Comparison of ENCODE assay signal across 34 cellular contexts in the genomic region with DNA sequence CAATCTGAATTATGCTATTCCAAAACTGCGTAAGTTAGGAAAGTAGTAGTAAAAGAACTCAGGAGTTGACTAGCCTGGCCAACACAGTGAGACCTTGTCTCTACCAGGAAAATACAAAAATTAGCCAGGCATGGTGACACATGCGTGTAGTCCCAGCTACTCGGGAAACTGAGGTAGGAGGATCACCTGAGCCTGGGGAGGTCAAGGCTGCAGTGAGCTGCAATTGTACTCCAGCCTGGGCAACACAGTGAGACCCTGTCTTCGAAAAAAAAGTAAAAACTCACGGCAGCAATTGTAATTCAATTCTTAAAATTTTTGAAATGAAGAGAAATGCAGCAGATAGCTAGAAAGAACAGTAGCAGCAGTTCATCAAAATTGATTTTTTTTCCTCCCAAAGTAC.
"Had no signal": no experiment of that assay in that cellular context is flagged by ENCODE, and none has a peak within 500 bp of the region (broad histone marks: within the 10 kb centered on the region; RNA-seq: fewer than 3 reads in every experiment).

No MANE protein-coding gene starts in this region.

- H3K4me3 Mint-ChIP-seq: activated CD4-positive, alpha-beta memory T cell treated with anti-CD3 and anti-CD28 coated beads for 36 hours; activated CD4-positive, alpha-beta T cell treated with anti-CD3 and anti-CD28 coated beads for 36 hours; activated CD4-positive, alpha-beta T cell treated with anti-CD3 and anti-CD28 coated beads, Interleukin-2, amount 10 ng/mL, durations not matched to agents 24 days and 14 days; activated CD8-positive, alpha-beta memory T cell treated with anti-CD3 and anti-CD28 coated beads, Interleukin-2, amount 10 ng/mL, durations not matched to agents 7 days and 5 days; activated CD8-positive, alpha-beta T cell treated with anti-CD3 and anti-CD28 coated beads, Interleukin-2, amount 10 ng/mL, durations not matched to agents 7 days and 5 days; activated naive CD4-positive, alpha-beta T cell treated with anti-CD3 and anti-CD28 coated beads, Interleukin-2, amount 10 ng/mL, durations not matched to agents 7 days and 5 days; activated naive CD8-positive, alpha-beta T cell treated with anti-CD3 and anti-CD28 coated beads, Interleukin-2, amount 10 ng/mL, durations not matched to agents 7 days and 5 days; activated T-cell treated with anti-CD3 and anti-CD28 coated beads, Interleukin-2, amount 50 U/mL, for 24 hours; activated T-cell treated with anti-CD3 and anti-CD28 coated beads, Interleukin-2, amount 50 U/mL, for 72 hours; T-helper 2 cell treated with Interferon-gamma antibody and Interleukin-4, amounts not matched to agents 5 μg/mL and 100 μg/mL, for 36 hours had no signal

- ATAC-seq: activated CD4-positive, alpha-beta T cell treated with anti-CD3 and anti-CD28 coated beads for 36 hours; activated CD8-positive, alpha-beta memory T cell treated with anti-CD3 and anti-CD28 coated beads, Interleukin-2, amount 10 ng/mL, durations not matched to agents 7 days and 5 days; activated CD8-positive, alpha-beta T cell treated with anti-CD3 and anti-CD28 coated beads, Interleukin-2, amount 10 ng/mL, durations not matched to agents 7 days and 5 days; activated naive CD4-positive, alpha-beta T cell treated with anti-CD3 and anti-CD28 coated beads, Interleukin-2, amount 50 U/mL, for 72 hours; activated T-cell treated with anti-CD3 and anti-CD28 coated beads, Interleukin-2, amount 50 U/mL, for 72 hours; gastroesophageal sphincter; heart right ventricle; T-helper 17 cell had no signal

- H3K27me3 Mint-ChIP-seq: activated CD4-positive, alpha-beta memory T cell treated with anti-CD3 and anti-CD28 coated beads for 36 hours; activated CD4-positive, alpha-beta T cell treated with anti-CD3 and anti-CD28 coated beads for 36 hours; activated CD4-positive, alpha-beta T cell treated with anti-CD3 and anti-CD28 coated beads, Interleukin-2, amount 10 ng/mL, durations not matched to agents 24 days and 14 days; activated CD8-positive, alpha-beta memory T cell treated with anti-CD3 and anti-CD28 coated beads, Interleukin-2, amount 10 ng/mL, durations not matched to agents 7 days and 5 days; activated naive CD4-positive, alpha-beta T cell treated with anti-CD3 and anti-CD28 coated beads, Interleukin-2, amount 10 ng/mL, durations not matched to agents 7 days and 5 days; activated naive CD8-positive, alpha-beta T cell treated with anti-CD3 and anti-CD28 coated beads, Interleukin-2, amount 10 ng/mL, durations not matched to agents 7 days and 5 days; activated T-cell treated with anti-CD3 and anti-CD28 coated beads, Interleukin-2, amount 50 U/mL, for 24 hours; brain; T-helper 17 cell had no signal

- H3K36me3 Mint-ChIP-seq: activated naive CD4-positive, alpha-beta T cell treated with anti-CD3 and anti-CD28 coated beads, Interleukin-2, amount 50 U/mL, for 72 hours had no signal

- H3K9me3 Mint-ChIP-seq: activated CD4-positive, alpha-beta memory T cell treated with anti-CD3 and anti-CD28 coated beads for 36 hours; activated CD4-positive, alpha-beta T cell treated with anti-CD3 and anti-CD28 coated beads, Interleukin-2, amount 10 ng/mL, durations not matched to agents 24 days and 14 days; activated naive CD4-positive, alpha-beta T cell treated with anti-CD3 and anti-CD28 coated beads, Interleukin-2, amount 10 ng/mL, durations not matched to agents 7 days and 5 days; activated naive CD4-positive, alpha-beta T cell treated with anti-CD3 and anti-CD28 coated beads, Interleukin-2, amount 50 U/mL, for 72 hours; activated naive CD8-positive, alpha-beta T cell treated with anti-CD3 and anti-CD28 coated beads, Interleukin-2, amount 10 ng/mL, durations not matched to agents 7 days and 5 days; activated T-cell treated with anti-CD3 and anti-CD28 coated beads, Interleukin-2, amount 50 U/mL, for 24 hours; activated T-cell treated with anti-CD3 and anti-CD28 coated beads, Interleukin-2, amount 50 U/mL, for 72 hours; brain; T-helper 2 cell treated with Interferon-gamma antibody and Interleukin-4, amounts not matched to agents 5 μg/mL and 100 μg/mL, for 36 hours had no signal

- H3K9me3 ChIP-seq: ascending aorta, breast epithelium, colonic mucosa, esophagus squamous epithelium, gastroesophageal sphincter, heart right ventricle had no signal

- H3K27me3 ChIP-seq: ascending aorta, breast epithelium, cardiac muscle cell, colonic mucosa, esophagus squamous epithelium, gastroesophageal sphincter, heart right ventricle had no signal

- H3K27ac ChIP-seq: ascending aorta, breast epithelium, cardiac muscle cell, colonic mucosa, epithelial cell of prostate, esophagus squamous epithelium, gastroesophageal sphincter, heart right ventricle, WERI-Rb-1 had no signal

- H3K27ac Mint-ChIP-seq: activated CD4-positive, alpha-beta memory T cell treated with anti-CD3 and anti-CD28 coated beads for 36 hours; activated CD4-positive, alpha-beta T cell treated with anti-CD3 and anti-CD28 coated beads for 36 hours; activated CD4-positive, alpha-beta T cell treated with anti-CD3 and anti-CD28 coated beads, Interleukin-2, amount 10 ng/mL, durations not matched to agents 24 days and 14 days; activated CD8-positive, alpha-beta memory T cell treated with anti-CD3 and anti-CD28 coated beads, Interleukin-2, amount 10 ng/mL, durations not matched to agents 7 days and 5 days; activated CD8-positive, alpha-beta T cell treated with anti-CD3 and anti-CD28 coated beads, Interleukin-2, amount 10 ng/mL, durations not matched to agents 7 days and 5 days; activated naive CD4-positive, alpha-beta T cell treated with anti-CD3 and anti-CD28 coated beads, Interleukin-2, amount 10 ng/mL, durations not matched to agents 7 days and 5 days; activated naive CD4-positive, alpha-beta T cell treated with anti-CD3 and anti-CD28 coated beads, Interleukin-2, amount 50 U/mL, for 72 hours; activated T-cell treated with anti-CD3 and anti-CD28 coated beads, Interleukin-2, amount 50 U/mL, for 24 hours; brain; T-helper 2 cell treated with Interferon-gamma antibody and Interleukin-4, amounts not matched to agents 5 μg/mL and 100 μg/mL, for 36 hours had no signal

- H3K4me3 ChIP-seq: ascending aorta, breast epithelium, cardiac muscle cell, colonic mucosa, esophagus squamous epithelium, gastroesophageal sphincter, heart right ventricle had no signal

- H3K4me1 ChIP-seq: breast epithelium, colonic mucosa had no signal

- H3K36me3 ChIP-seq: ascending aorta, breast epithelium, cardiac muscle cell, colonic mucosa, esophagus squamous epithelium, gastroesophageal sphincter, WERI-Rb-1 had no signal

- DNase-seq: activated CD4-positive, alpha-beta memory T cell treated with anti-CD3 and anti-CD28 coated beads for 36 hours; activated CD4-positive, alpha-beta T cell treated with anti-CD3 and anti-CD28 coated beads for 36 hours; activated CD4-positive, alpha-beta T cell treated with anti-CD3 and anti-CD28 coated beads, Interleukin-2, amount 10 ng/mL, durations not matched to agents 24 days and 14 days; activated CD4-positive, CD25-positive, alpha-beta regulatory T cell; activated CD4-positive, CD25-positive, alpha-beta regulatory T cell treated with anti-CD3 and anti-CD28 coated beads, Interleukin-2, amount 50 U/mL, for 72 hours; activated CD8-positive, alpha-beta memory T cell treated with anti-CD3 and anti-CD28 coated beads, Interleukin-2, amount 10 ng/mL, durations not matched to agents 7 days and 5 days; activated CD8-positive, alpha-beta memory T cell treated with anti-CD3 and anti-CD28 coated beads, Interleukin-2, amount 50 U/mL, for 4 hours; activated CD8-positive, alpha-beta T cell treated with anti-CD3 and anti-CD28 coated beads, Interleukin-2, amount 10 ng/mL, durations not matched to agents 7 days and 5 days; activated gamma-delta T cell; activated naive CD4-positive, alpha-beta T cell; activated naive CD4-positive, alpha-beta T cell treated with anti-CD3 and anti-CD28 coated beads, Interleukin-2, amount 10 ng/mL, durations not matched to agents 7 days and 5 days; activated naive CD8-positive, alpha-beta T cell treated with anti-CD3 and anti-CD28 coated beads, Interleukin-2, amount 10 ng/mL, durations not matched to agents 7 days and 5 days; activated T-cell treated with anti-CD3 and anti-CD28 coated beads, Interleukin-2, amount 50 U/mL, for 24 hours; activated T-cell treated with anti-CD3 and anti-CD28 coated beads, Interleukin-2, amount 50 U/mL, for 72 hours; central memory CD4-positive, alpha-beta T cell; cerebellar nuclear complex; colonic mucosa; effector CD8-positive, alpha-beta T cell; esophagus squamous epithelium; foreskin melanocyte; heart right ventricle; T-helper 17 cell; T1000; WERI-Rb-1 had no signal

- FAIRE-seq: endometrium, endothelial cell of umbilical vein had no signal
